In genomic region chr13:26991508-26992181, GRCh38 we compare ENCODE assay signal across 20 cellular contexts.
A peak's percentile ranks its signal among the peaks of the same experiment; 100 is the strongest.
DNase-seq lines count a peak whose midpoint lies in the region; ATAC-seq and TF ChIP-seq lines count a peak whose summit lies in the region.
"Had no signal": no experiment of that assay in that cellular context is flagged by ENCODE, and none has a peak within 500 bp of the region (broad histone marks: within the 10 kb centered on the region; RNA-seq: fewer than 3 reads in every experiment).

No MANE protein-coding gene starts in this region.

- H3K27ac ChIP-seq in coronary artery = peak overlapping the region; percentile 72 to 81
- H3K27ac ChIP-seq in liver (ENCODE audit: low read depth in 1 of 2, low read length in 2 of 2) = peak overlapping the region; percentile 75 to 88
- H3K27ac ChIP-seq in stomach = peak overlapping the region in 3 of 5 donors; percentile 51 to 72 (median 60)
- H3K27ac ChIP-seq: neural progenitor cell had no signal

- TF ChIP-seq POLR2A in stomach (IDR thresholded peaks at IDR 0.05) = no peak
- TF ChIP-seq POLR2A in GM18505 (IDR thresholded peaks at IDR 0.05; ENCODE audit: borderline replicate concordance, extremely low read depth, insufficient read depth, insufficient read length) = no peak

- no peak for ATAC-seq in GM18505 (IDR thresholded peaks at IDR 0.05; ENCODE audit: unreplicated experiment)
- no peak for ATAC-seq in HG03457 (IDR thresholded peaks at IDR 0.05; ENCODE audit: unreplicated experiment)
- ATAC-seq: activated CD4-positive, CD25-positive, alpha-beta regulatory T cell treated with anti-CD3 and anti-CD28 coated beads, Interleukin-2, amount 50 U/mL, for 24 hours; HCT116; stimulated activated naive CD8-positive, alpha-beta T cell treated with anti-CD3 and anti-CD28 coated beads, Interleukin-15, Interleukin-2, amounts not matched to agents 100 U/mL and 50 U/mL, for 24 hours had no signal

- WGBS in liver = 33% methylated on average over 12 of the region's 12 CpGs
- WGBS in stomach, 5 donors = 64 to 71% (median 67%) methylated on average over 12 of the region's 12 CpGs

- H3K9ac ChIP-seq in liver (ENCODE audit: low read depth in 1 of 2, low read length in 2 of 2) = no peak overlapping the region
- H3K9ac ChIP-seq: neural progenitor cell had no signal

- peak; percentile 68 for TF ChIP-seq RAD21 in liver (IDR thresholded peaks at IDR 0.05)

- DNase-seq in HuH-7.5 (ENCODE audit: low spot score) (peak; percentile 30), coronary artery (ENCODE audit: low spot score) (no peak), stomach (peak; percentile 63), NCI-H1105 (lab: John Stamatoyannopoulos, UW) (no peak), AG20443 (ENCODE audit: low spot score) (no peak)
- DNase-seq: activated naive CD8-positive, alpha-beta T cell treated with anti-CD3 and anti-CD28 coated beads, Interleukin-2, amount 10 ng/mL, durations not matched to agents 7 days and 5 days; activated T-cell treated with anti-CD3 and anti-CD28 coated beads for 4 hours; BE2C; cerebellar nuclear complex; NCI-H146; spleen; stimulated activated naive CD8-positive, alpha-beta T cell treated with anti-CD3 and anti-CD28 coated beads, Interleukin-15, Interleukin-2, amounts not matched to agents 100 U/mL and 50 U/mL, for 24 hours had no signal

- TF ChIP-seq CTCF in coronary artery (IDR thresholded peaks at IDR 0.05) (no peak), liver (IDR thresholded peaks at IDR 0.05; ENCODE audit: low read depth, low read length, missing input control) (no peak), stomach (IDR thresholded peaks at IDR 0.05) (no peak)

- H3K4me3 ChIP-seq in coronary artery = no peak overlapping the region
- no peak overlapping the region for H3K4me3 ChIP-seq in liver (ENCODE audit: low read depth in 1 of 3, low read length in 3 of 3)
- H3K4me3 ChIP-seq in stomach = no peak overlapping the region
- H3K4me3 ChIP-seq: lung, neural progenitor cell, Peyer's patch, spleen had no signal

- intact Hi-C loops in stomach (cut with DNase I; ENCODE audit: low total_unique reads) = no loop called here

- no peaks in the 10 kb centered on the region for H3K27me3 ChIP-seq in liver (ENCODE audit: control insufficient read depth in 4 of 4, insufficient read depth in 4 of 4, low read length in 3 of 4)
- H3K27me3 ChIP-seq in stomach = no peaks in the 10 kb centered on the region
- H3K27me3 ChIP-seq: BE2C, neural progenitor cell, Peyer's patch had no signal

- H3K36me3 ChIP-seq in liver (ENCODE audit: control insufficient read depth in 4 of 4, insufficient read depth in 3 of 4, low read depth in 1 of 4, low read length in 3 of 4) (no peaks in the 10 kb centered on the region), stomach (no peaks in the 10 kb centered on the region)
- H3K36me3 ChIP-seq: BE2C, neural progenitor cell, Peyer's patch, spleen had no signal

- H3K9me3 ChIP-seq in liver (ENCODE audit: control insufficient read depth in 4 of 4, low read length in 3 of 4) (no peaks in the 10 kb centered on the region), stomach (no peaks in the 10 kb centered on the region)
- H3K9me3 ChIP-seq: BE2C, Peyer's patch, spleen had no signal

- H3K4me1 ChIP-seq in liver (ENCODE audit: control insufficient read depth in 4 of 4, insufficient read depth in 4 of 4, low read length in 3 of 4) (peaks cover 18 to 62% (median 59%) of the 10 kb centered on the region in 4 donors), stomach (peaks cover 0 to 33% (median 18%) of the 10 kb centered on the region in 4 donors)
- H3K4me1 ChIP-seq: BE2C, neural progenitor cell had no signal

- no peak for TF ChIP-seq EP300 in stomach (IDR thresholded peaks at IDR 0.05)

TF ChIP-seq in liver, 16 proteins besides CTCF, POLR2A, EP300 and RAD21:
- TF ChIP-seq GABPA (IDR thresholded peaks at IDR 0.05 in 1 of 2, conservative IDR thresholded peaks at IDR 0.05 in 1 of 2) (peak in 1 of 2 donors; percentile 63), JUND (IDR thresholded peaks at IDR 0.05) (peak in 1 of 2 donors; percentile 89), NR2F2 (IDR thresholded peaks at IDR 0.05) (peak; percentile 85), HNF4A (conservative IDR thresholded peaks at IDR 0.05) (peak; percentile 80 to 88), FOXA2 (IDR thresholded peaks at IDR 0.05) (peak; percentile 76), MAX (IDR thresholded peaks at IDR 0.05) (peak; percentile 80), YY1 (IDR thresholded peaks at IDR 0.05) (no peak), EGR1 (IDR thresholded peaks at IDR 0.05; ENCODE audit: low read depth in 2 of 2) (peak in 1 of 2 donors; percentile 85), REST (IDR thresholded peaks at IDR 0.05) (peak; percentile 79), FOXA1 (IDR thresholded peaks at IDR 0.05) (peak; percentile 60), HNF4G (IDR thresholded peaks at IDR 0.05) (peak; percentile 65), ATF3 (IDR thresholded peaks at IDR 0.05) (peak; percentile 38), ZBTB33 (IDR thresholded peaks at IDR 0.05) (peak; percentile 71), RXRA (IDR thresholded peaks at IDR 0.05) (peak; percentile 97 to 99), TAF1 (conservative IDR thresholded peaks at IDR 0.05) (no peak), SP1 (IDR thresholded peaks at IDR 0.05) (peak; percentile 98)

Comparison
In these comparisons a context has a peak if more than half of its experiments do, and no peak if none do; other contexts are left out.
1. DNase-seq: peak in HuH-7.5 (single experiment) and stomach (single experiment); none in coronary artery (single experiment), NCI-H1105 (single experiment) and AG20443 (single experiment).
2. Peak in every context shown above with its lines, with median percentiles within 50 percentile points of each other: H3K27ac ChIP-seq.